In genomic region chr22:41905411-41906202, GRCh38 we compare ENCODE assay signal across 1 cellular context.
A peak's percentile ranks its signal among the peaks of the same experiment; 100 is the strongest.
TF ChIP-seq lines count a peak whose summit lies in the region.

No MANE protein-coding gene starts in this region.

TF ChIP-seq in HepG2, 621 proteins besides CTCF, POLR2A, EP300 and RAD21:
- no peak for TF ChIP-seq XRCC5 (optimal IDR thresholded peaks at IDR 0.05; ENCODE audit: low read length)
- TF ChIP-seq YY1 (IDR thresholded peaks at IDR 0.05; ENCODE audit: insufficient read depth, insufficient replicate concordance, low read depth, low read length) = no peak
- TF ChIP-seq RNF219 (CRISPR knock-in tag; IDR thresholded peaks at IDR 0.05) = no peak
- peak; percentile 12 for TF ChIP-seq AGO2 (optimal IDR thresholded peaks at IDR 0.05; ENCODE audit: low read depth, low read length)
- no peak for TF ChIP-seq EEA1 (CRISPR knock-in tag; IDR thresholded peaks at IDR 0.05; ENCODE audit: borderline replicate concordance)
- no peak for TF ChIP-seq PITX1 (CRISPR knock-in tag; IDR thresholded peaks at IDR 0.05)
